ENCODE assay signal across 1 cellular context in genomic region chr2:95391641-95392310, GRCh38.
TF ChIP-seq lines count a peak whose summit lies in the region.

No MANE protein-coding gene starts in this region.

TF ChIP-seq in HepG2, 621 proteins besides CTCF, POLR2A, EP300 and RAD21 (continued from another document and continues in another):
- TF ChIP-seq ZSCAN29 (CRISPR knock-in tag; conservative IDR thresholded peaks at IDR 0.05) (no peak), ZNF83 (CRISPR knock-in tag; IDR thresholded peaks at IDR 0.05; ENCODE audit: borderline replicate concordance) (no peak), KMT2A (CRISPR knock-in tag; IDR thresholded peaks at IDR 0.05) (0 out of 2 replicates have a peak, but pooled peaks have one; percentile 21), YEATS4 (CRISPR knock-in tag; IDR thresholded peaks at IDR 0.05; ENCODE audit: borderline replicate concordance) (peak; percentile 41; the same call in 1 of the 2 replicates), HOXA3 (CRISPR knock-in tag; IDR thresholded peaks at IDR 0.05) (peak; percentile 60), ZMYM3 (CRISPR knock-in tag; IDR thresholded peaks at IDR 0.05) (peak; percentile 9; the same call in 1 of the 2 replicates), KDM5B (CRISPR knock-in tag; IDR thresholded peaks at IDR 0.05; ENCODE audit: borderline replicate concordance) (peak; percentile 29; the same call in 1 of the 2 replicates), FOXP4 (CRISPR knock-in tag; IDR thresholded peaks at IDR 0.05) (peak; percentile 37; the same call in 1 of the 2 replicates), ZNF44 (CRISPR knock-in tag; IDR thresholded peaks at IDR 0.05) (no peak), ZNF414 (CRISPR knock-in tag; IDR thresholded peaks at IDR 0.05) (no peak), SETDB1 (CRISPR knock-in tag; IDR thresholded peaks at IDR 0.05; ENCODE audit: borderline replicate concordance) (peak; percentile 89; the same call in 1 of the 2 replicates), ZNF768 (CRISPR knock-in tag; IDR thresholded peaks at IDR 0.05) (peak; percentile 11; the same call in 1 of the 2 replicates), BCL6 (CRISPR knock-in tag; IDR thresholded peaks at IDR 0.05) (peak; percentile 70), HOXA9 (CRISPR knock-in tag; IDR thresholded peaks at IDR 0.05; ENCODE audit: borderline replicate concordance) (no peak), MTF1 (CRISPR knock-in tag; IDR thresholded peaks at IDR 0.05) (no peak), ZNF20 (CRISPR knock-in tag; IDR thresholded peaks at IDR 0.05) (peak; percentile 93; the same call in 1 of the 2 replicates), LCORL (IDR thresholded peaks at IDR 0.05) (no peak), LCORL (CRISPR knock-in tag; IDR thresholded peaks at IDR 0.05) (0 out of 2 replicates have a peak, but pooled peaks have one; percentile 52), ZNF24 (IDR thresholded peaks at IDR 0.05) (no peak), ZNF770 (CRISPR knock-in tag; IDR thresholded peaks at IDR 0.05) (peak; percentile 33; the same call in 1 of the 2 replicates), MAFK (conservative IDR thresholded peaks at IDR 0.05 in 1 of 2, IDR thresholded peaks at IDR 0.05 in 1 of 2; ENCODE audit: low read length in 2 of 2) (no peak), CHD2 (IDR thresholded peaks at IDR 0.05; ENCODE audit: low read depth, low read length) (no peak), ATRX (CRISPR knock-in tag; IDR thresholded peaks at IDR 0.05; ENCODE audit: borderline replicate concordance) (no peak), ZMYM4 (CRISPR knock-in tag; IDR thresholded peaks at IDR 0.05) (0 out of 2 replicates have a peak, but pooled peaks have one; percentile 49), POGZ (CRISPR knock-in tag; IDR thresholded peaks at IDR 0.05) (0 out of 2 replicates have a peak, but pooled peaks have one; percentile 21), NR2F1 (CRISPR knock-in tag; IDR thresholded peaks at IDR 0.05) (peak; percentile 38 to 84; a peak in 2 of 4 replicates), HNF1B (CRISPR knock-in tag; IDR thresholded peaks at IDR 0.05) (peak; percentile 57; the same call in 1 of the 2 replicates), HNF4A (CRISPR knock-in tag; IDR thresholded peaks at IDR 0.05) (peak; percentile 76), ZNF572 (CRISPR knock-in tag; IDR thresholded peaks at IDR 0.05) (no peak), SSRP1 (CRISPR knock-in tag; IDR thresholded peaks at IDR 0.05) (peak; percentile 31; the same call in 1 of the 2 replicates), ZNF292 (CRISPR knock-in tag; IDR thresholded peaks at IDR 0.05; ENCODE audit: borderline replicate concordance, low read depth) (peak; percentile 68), BRD4 (CRISPR knock-in tag; IDR thresholded peaks at IDR 0.05) (0 out of 2 replicates have a peak, but pooled peaks have one; percentile 24), ZBTB1 (CRISPR knock-in tag; IDR thresholded peaks at IDR 0.05; ENCODE audit: borderline replicate concordance) (no peak), ZNF75D (CRISPR knock-in tag; IDR thresholded peaks at IDR 0.05; ENCODE audit: borderline replicate concordance) (no peak), KLF16 (CRISPR knock-in tag; IDR thresholded peaks at IDR 0.05) (0 out of 4 replicates have a peak, but pooled peaks of 1 of the 2 experiments have one; percentile 58), UBTF (CRISPR knock-in tag; IDR thresholded peaks at IDR 0.05) (0 out of 2 replicates have a peak, but pooled peaks have one; percentile 37), NKX3-1 (CRISPR knock-in tag; IDR thresholded peaks at IDR 0.05) (no peak), ZNF790 (CRISPR knock-in tag; IDR thresholded peaks at IDR 0.05; ENCODE audit: borderline replicate concordance) (no peak)
- TF ChIP-seq, protein P1, sequence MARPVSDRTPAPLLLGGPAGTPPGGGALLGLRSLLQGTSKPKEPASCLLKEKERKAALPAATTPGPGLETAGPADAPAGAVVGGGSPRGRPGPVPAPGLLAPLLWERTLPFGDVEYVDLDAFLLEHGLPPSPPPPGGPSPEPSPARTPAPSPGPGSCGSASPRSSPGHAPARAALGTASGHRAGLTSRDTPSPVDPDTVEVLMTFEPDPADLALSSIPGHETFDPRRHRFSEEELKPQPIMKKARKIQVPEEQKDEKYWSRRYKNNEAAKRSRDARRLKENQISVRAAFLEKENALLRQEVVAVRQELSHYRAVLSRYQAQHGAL (CRISPR knock-in tag; IDR thresholded peaks at IDR 0.05; ENCODE audit: not compliant biosample characterization), result no peak
- TF ChIP-seq, protein P2, sequence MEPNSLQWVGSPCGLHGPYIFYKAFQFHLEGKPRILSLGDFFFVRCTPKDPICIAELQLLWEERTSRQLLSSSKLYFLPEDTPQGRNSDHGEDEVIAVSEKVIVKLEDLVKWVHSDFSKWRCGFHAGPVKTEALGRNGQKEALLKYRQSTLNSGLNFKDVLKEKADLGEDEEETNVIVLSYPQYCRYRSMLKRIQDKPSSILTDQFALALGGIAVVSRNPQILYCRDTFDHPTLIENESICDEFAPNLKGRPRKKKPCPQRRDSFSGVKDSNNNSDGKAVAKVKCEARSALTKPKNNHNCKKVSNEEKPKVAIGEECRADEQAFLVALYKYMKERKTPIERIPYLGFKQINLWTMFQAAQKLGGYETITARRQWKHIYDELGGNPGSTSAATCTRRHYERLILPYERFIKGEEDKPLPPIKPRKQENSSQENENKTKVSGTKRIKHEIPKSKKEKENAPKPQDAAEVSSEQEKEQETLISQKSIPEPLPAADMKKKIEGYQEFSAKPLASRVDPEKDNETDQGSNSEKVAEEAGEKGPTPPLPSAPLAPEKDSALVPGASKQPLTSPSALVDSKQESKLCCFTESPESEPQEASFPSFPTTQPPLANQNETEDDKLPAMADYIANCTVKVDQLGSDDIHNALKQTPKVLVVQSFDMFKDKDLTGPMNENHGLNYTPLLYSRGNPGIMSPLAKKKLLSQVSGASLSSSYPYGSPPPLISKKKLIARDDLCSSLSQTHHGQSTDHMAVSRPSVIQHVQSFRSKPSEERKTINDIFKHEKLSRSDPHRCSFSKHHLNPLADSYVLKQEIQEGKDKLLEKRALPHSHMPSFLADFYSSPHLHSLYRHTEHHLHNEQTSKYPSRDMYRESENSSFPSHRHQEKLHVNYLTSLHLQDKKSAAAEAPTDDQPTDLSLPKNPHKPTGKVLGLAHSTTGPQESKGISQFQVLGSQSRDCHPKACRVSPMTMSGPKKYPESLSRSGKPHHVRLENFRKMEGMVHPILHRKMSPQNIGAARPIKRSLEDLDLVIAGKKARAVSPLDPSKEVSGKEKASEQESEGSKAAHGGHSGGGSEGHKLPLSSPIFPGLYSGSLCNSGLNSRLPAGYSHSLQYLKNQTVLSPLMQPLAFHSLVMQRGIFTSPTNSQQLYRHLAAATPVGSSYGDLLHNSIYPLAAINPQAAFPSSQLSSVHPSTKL (CRISPR knock-in tag; IDR thresholded peaks at IDR 0.05), result peak; percentile 83; the same call in 1 of the 2 replicates
- TF ChIP-seq, protein P3, sequence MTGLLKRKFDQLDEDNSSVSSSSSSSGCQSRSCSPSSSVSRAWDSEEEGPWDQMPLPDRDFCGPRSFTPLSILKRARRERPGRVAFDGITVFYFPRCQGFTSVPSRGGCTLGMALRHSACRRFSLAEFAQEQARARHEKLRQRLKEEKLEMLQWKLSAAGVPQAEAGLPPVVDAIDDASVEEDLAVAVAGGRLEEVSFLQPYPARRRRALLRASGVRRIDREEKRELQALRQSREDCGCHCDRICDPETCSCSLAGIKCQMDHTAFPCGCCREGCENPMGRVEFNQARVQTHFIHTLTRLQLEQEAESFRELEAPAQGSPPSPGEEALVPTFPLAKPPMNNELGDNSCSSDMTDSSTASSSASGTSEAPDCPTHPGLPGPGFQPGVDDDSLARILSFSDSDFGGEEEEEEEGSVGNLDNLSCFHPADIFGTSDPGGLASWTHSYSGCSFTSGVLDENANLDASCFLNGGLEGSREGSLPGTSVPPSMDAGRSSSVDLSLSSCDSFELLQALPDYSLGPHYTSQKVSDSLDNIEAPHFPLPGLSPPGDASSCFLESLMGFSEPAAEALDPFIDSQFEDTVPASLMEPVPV (CRISPR knock-in tag; IDR thresholded peaks at IDR 0.05), result peak; percentile 35; the same call in 1 of the 2 replicates
- TF ChIP-seq, protein P4, sequence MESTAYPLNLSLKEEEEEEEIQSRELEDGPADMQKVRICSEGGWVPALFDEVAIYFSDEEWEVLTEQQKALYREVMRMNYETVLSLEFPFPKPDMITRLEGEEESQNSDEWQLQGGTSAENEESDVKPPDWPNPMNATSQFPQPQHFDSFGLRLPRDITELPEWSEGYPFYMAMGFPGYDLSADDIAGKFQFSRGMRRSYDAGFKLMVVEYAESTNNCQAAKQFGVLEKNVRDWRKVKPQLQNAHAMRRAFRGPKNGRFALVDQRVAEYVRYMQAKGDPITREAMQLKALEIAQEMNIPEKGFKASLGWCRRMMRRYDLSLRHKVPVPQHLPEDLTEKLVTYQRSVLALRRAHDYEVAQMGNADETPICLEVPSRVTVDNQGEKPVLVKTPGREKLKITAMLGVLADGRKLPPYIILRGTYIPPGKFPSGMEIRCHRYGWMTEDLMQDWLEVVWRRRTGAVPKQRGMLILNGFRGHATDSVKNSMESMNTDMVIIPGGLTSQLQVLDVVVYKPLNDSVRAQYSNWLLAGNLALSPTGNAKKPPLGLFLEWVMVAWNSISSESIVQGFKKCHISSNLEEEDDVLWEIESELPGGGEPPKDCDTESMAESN (CRISPR knock-in tag; conservative IDR thresholded peaks at IDR 0.05), result 0 out of 2 replicates have a peak, but pooled peaks have one; percentile 51
- TF ChIP-seq, protein P5, sequence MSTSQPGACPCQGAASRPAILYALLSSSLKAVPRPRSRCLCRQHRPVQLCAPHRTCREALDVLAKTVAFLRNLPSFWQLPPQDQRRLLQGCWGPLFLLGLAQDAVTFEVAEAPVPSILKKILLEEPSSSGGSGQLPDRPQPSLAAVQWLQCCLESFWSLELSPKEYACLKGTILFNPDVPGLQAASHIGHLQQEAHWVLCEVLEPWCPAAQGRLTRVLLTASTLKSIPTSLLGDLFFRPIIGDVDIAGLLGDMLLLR (CRISPR knock-in tag; IDR thresholded peaks at IDR 0.05), result no peak
